Comparison of ENCODE assay signal across 16 cellular contexts in the genomic region with DNA sequence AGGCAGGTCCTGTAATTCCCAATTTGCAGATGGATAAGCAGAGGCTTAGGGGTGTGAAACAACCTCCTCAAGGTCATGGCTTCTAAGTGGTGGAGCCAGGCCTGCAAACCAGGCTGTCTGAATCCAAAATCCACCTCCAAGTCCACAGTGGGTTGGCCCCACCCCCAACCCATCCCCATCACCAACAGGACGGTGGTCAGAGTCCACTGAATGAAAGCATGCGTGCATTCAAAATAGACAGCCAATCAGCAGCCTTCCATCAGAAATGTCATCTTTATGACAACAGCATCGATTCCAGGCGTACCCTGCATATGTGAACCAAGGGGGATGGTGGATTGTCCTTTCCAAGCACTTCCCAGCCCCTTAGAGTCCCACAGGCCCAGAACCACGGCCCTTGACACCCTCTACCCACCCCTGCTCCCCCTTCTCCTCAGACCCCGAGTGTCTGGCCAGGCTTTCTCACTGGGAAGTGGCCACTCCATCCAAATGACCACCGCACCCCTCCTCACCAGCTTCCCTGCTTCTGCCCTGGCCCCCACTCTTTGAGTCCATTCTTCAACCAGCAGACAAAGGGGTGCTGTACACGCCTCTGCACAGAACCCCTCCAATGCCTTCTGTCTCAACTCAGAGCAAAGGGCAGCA.
"Had no signal": no experiment of that assay in that cellular context is flagged by ENCODE, and none has a peak within 500 bp of the region (broad histone marks: within the 10 kb centered on the region; RNA-seq: fewer than 3 reads in every experiment).

No MANE protein-coding gene starts in this region.

- H3K9me3 ChIP-seq: gastrocnemius medialis, mucosa of descending colon, neutrophil, right lobe of liver, testis, tibial nerve, upper lobe of left lung had no signal

- H3K27ac ChIP-seq: gastrocnemius medialis, neutrophil, parathyroid adenoma, right lobe of liver, testis, tibial nerve, upper lobe of left lung had no signal

- H3K27me3 ChIP-seq: gastrocnemius medialis, testis, tibial nerve, upper lobe of left lung had no signal

- H3K4me3 ChIP-seq: gastrocnemius medialis, lung, mucosa of descending colon, right lobe of liver, testis, tibial nerve, upper lobe of left lung had no signal

- DNase-seq: cerebellar nuclear complex; dermis blood vessel endothelial cell; effector memory CD4-positive, alpha-beta T cell; gastrocnemius medialis; mucosa of descending colon; naive B cell; stimulated activated CD4-positive, alpha-beta T cell treated with anti-CD3 and anti-CD28 coated beads, Interleukin-4, amount 100 ng/mL, for 4 hours; stimulated activated naive CD8-positive, alpha-beta T cell treated with anti-CD3 and anti-CD28 coated beads, Interleukin-15, Interleukin-2, amounts not matched to agents 100 U/mL and 50 U/mL, for 24 hours; substantia nigra; testis had no signal

- H3K36me3 ChIP-seq: gastrocnemius medialis, neutrophil, right lobe of liver, tibial nerve, upper lobe of left lung had no signal
